23 cellular contexts compared by ENCODE assay signal in the genomic region with DNA sequence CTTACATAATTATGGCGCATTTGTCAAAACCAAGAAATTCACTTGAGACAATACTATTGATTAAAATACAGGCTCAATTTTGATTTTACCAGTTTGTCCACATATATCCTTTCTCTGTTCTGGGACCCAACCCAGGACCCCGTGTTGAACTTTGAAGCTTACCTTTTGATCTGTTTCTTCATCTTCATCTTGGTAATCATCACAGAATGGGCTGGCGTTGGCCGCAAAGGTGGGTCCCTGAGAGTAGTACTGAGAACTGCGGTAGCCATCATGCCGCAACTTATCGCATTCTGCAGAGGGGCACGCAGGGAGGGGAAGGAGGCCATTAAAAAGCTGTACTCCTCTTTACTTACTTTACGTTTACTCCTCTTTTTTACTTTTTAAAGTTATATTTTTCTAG.
"Had no signal": no experiment of that assay in that cellular context is flagged by ENCODE, and none has a peak within 500 bp of the region (broad histone marks: within the 10 kb centered on the region; RNA-seq: fewer than 3 reads in every experiment).

No MANE protein-coding gene starts in this region.

- H3K27me3 ChIP-seq: dorsolateral prefrontal cortex, esophagus squamous epithelium, gastrocnemius medialis, heart right ventricle had no signal

- H3K4me3 ChIP-seq: coronary artery, dorsolateral prefrontal cortex, esophagus squamous epithelium, gastrocnemius medialis, heart right ventricle, left ventricle myocardium inferior, lower lobe of right lung, mucosa of descending colon had no signal

- DNase-seq: dermis blood vessel endothelial cell; dorsolateral prefrontal cortex; effector CD4-positive, alpha-beta T cell; effector memory CD4-positive, alpha-beta T cell; esophagus squamous epithelium; foreskin fibroblast; foreskin melanocyte; gastrocnemius medialis; glutamatergic neuron; head of caudate nucleus; heart right ventricle; hippocampal formation; left cardiac atrium; left ventricle myocardium inferior; lower lobe of right lung; mesenchymal stem cell; mucosa of descending colon; naive B cell had no signal

- H3K27ac ChIP-seq: coronary artery, dorsolateral prefrontal cortex, esophagus squamous epithelium, gastrocnemius medialis, heart right ventricle, left ventricle myocardium inferior, lower lobe of right lung had no signal

- FAIRE-seq: colon, endothelial cell of umbilical vein, islet of Langerhans, keratinocyte had no signal

- H3K36me3 ChIP-seq: gastrocnemius medialis had no signal

- H3K4me1 ChIP-seq: gastrocnemius medialis, lower lobe of right lung had no signal

- H3K9me3 ChIP-seq: esophagus squamous epithelium, gastrocnemius medialis, heart right ventricle, left ventricle myocardium inferior, lower lobe of right lung, mucosa of descending colon had no signal

- ATAC-seq: gastrocnemius medialis, heart right ventricle, left cardiac atrium, lower lobe of right lung, mucosa of descending colon had no signal
